Comparison of ENCODE assay signal across 21 cellular contexts in genomic region chr12:76520348-76520747, GRCh38. TPM values are rescaled to one million over a fixed set of nuclear protein-coding genes. Genes with fewer than 3 reads are reported as not detected.
DNase-seq lines count a peak whose midpoint lies in the region; ATAC-seq, FAIRE-seq and TF ChIP-seq lines count a peak whose summit lies in the region.
"Had no signal": no experiment of that assay in that cellular context is flagged by ENCODE, and none has a peak within 500 bp of the region (broad histone marks: within the 10 kb centered on the region; RNA-seq: fewer than 3 reads in every experiment).

No MANE protein-coding gene starts in this region.

- H4K20me1 ChIP-seq in astrocyte (ENCODE audit: insufficient read depth, low read length) = peaks cover 27% of the 10 kb centered on the region

- no peak overlapping the region for H3K9ac ChIP-seq in astrocyte (ENCODE audit: low read length)

- DNase-seq in activated naive CD8-positive, alpha-beta T cell treated with anti-CD3 and anti-CD28 coated beads, Interleukin-2, amount 50 U/mL, for 24 hours = no peak
- no peak for DNase-seq in activated naive CD8-positive, alpha-beta T cell treated with anti-CD3 and anti-CD28 coated beads for 36 hours
- DNase-seq in astrocyte (ENCODE audit: low read depth) (no peak), immature natural killer cell (no peak)
- DNase-seq in stimulated activated effector memory CD8-positive, alpha-beta T cell treated with anti-CD3 and anti-CD28 coated beads, Interleukin-12 subunit alpha, Interleukin-12 subunit beta, amount 100 ng/mL, for 72 hours (ENCODE audit: low spot score in 2 of 2) = no peak
- no peak for DNase-seq in stimulated activated CD4-positive, alpha-beta T cell treated with anti-CD3 and anti-CD28 coated beads, Interleukin-15, amount 100 ng/mL, for 24 hours
- DNase-seq: AML-193, DMS53, H9, NCI-H1436, NCI-H2029 treated with DMSO at 0.1 percent for 48 hours, NCI-H2171 treated with DMSO at 0.1 percent for 48 hours, NCI-H446 treated with DMSO at 0.1 percent for 48 hours, NCI-H774, PC-3 had no signal

- H3K36me3 ChIP-seq in astrocyte (ENCODE audit: insufficient read depth, low read length) = no peaks in the 10 kb centered on the region

- H3K4me2 ChIP-seq in astrocyte (ENCODE audit: low read length) = peak overlapping the region; percentile 57

- peaks cover 83% of the 10 kb centered on the region for H3K79me2 ChIP-seq in astrocyte (ENCODE audit: insufficient read depth, low read length)

- H3K27ac ChIP-seq in astrocyte (ENCODE audit: low read depth, low read length) = no peak overlapping the region
- H3K27ac ChIP-seq: RWPE1 had no signal

- peaks cover 44% of the 10 kb centered on the region for H3K4me1 Mint-ChIP-seq in activated naive CD8-positive, alpha-beta T cell treated with anti-CD3 and anti-CD28 coated beads, Interleukin-2, amount 50 U/mL, for 24 hours
- peaks cover 36% of the 10 kb centered on the region for H3K4me1 Mint-ChIP-seq in activated naive CD8-positive, alpha-beta T cell treated with anti-CD3 and anti-CD28 coated beads for 36 hours
- H3K4me1 Mint-ChIP-seq in astrocyte (ENCODE audit: low read depth, unreplicated experiment) (peaks cover 12% of the 10 kb centered on the region), immature natural killer cell (peaks cover 59 to 89% of the 10 kb centered on the region in 2 donors)
- H3K4me1 Mint-ChIP-seq in stimulated activated effector memory CD8-positive, alpha-beta T cell treated with anti-CD3 and anti-CD28 coated beads, Interleukin-12 subunit alpha, Interleukin-12 subunit beta, amount 100 ng/mL, for 72 hours = peaks cover 53% of the 10 kb centered on the region

- peaks cover 57% of the 10 kb centered on the region for H3K36me3 Mint-ChIP-seq in activated naive CD8-positive, alpha-beta T cell treated with anti-CD3 and anti-CD28 coated beads, Interleukin-2, amount 50 U/mL, for 24 hours (ENCODE audit: low read depth)
- peaks cover 63% of the 10 kb centered on the region for H3K36me3 Mint-ChIP-seq in activated naive CD8-positive, alpha-beta T cell treated with anti-CD3 and anti-CD28 coated beads for 36 hours
- peaks cover 33% of the 10 kb centered on the region for H3K36me3 Mint-ChIP-seq in astrocyte (ENCODE audit: low read depth, unreplicated experiment)
- peaks cover 3 to 15% (median 12%) of the 10 kb centered on the region in 3 donors for H3K36me3 Mint-ChIP-seq in immature natural killer cell
- H3K36me3 Mint-ChIP-seq in stimulated activated effector memory CD8-positive, alpha-beta T cell treated with anti-CD3 and anti-CD28 coated beads, Interleukin-12 subunit alpha, Interleukin-12 subunit beta, amount 100 ng/mL, for 72 hours = no peaks in the 10 kb centered on the region

- no peaks in the 10 kb centered on the region for H3K27me3 ChIP-seq in astrocyte (ENCODE audit: insufficient read depth, low read length)

- no peak overlapping the region for H2AFZ ChIP-seq in astrocyte (ENCODE audit: low read depth, low read length)

- peaks cover 24% of the 10 kb centered on the region for H3K9me3 Mint-ChIP-seq in activated naive CD8-positive, alpha-beta T cell treated with anti-CD3 and anti-CD28 coated beads, Interleukin-2, amount 50 U/mL, for 24 hours
- H3K9me3 Mint-ChIP-seq in activated naive CD8-positive, alpha-beta T cell treated with anti-CD3 and anti-CD28 coated beads for 36 hours = peaks cover 24% of the 10 kb centered on the region
- H3K9me3 Mint-ChIP-seq in astrocyte (ENCODE audit: unreplicated experiment) = peaks cover 11% of the 10 kb centered on the region
- peaks cover 0 to 3% (median 0%) of the 10 kb centered on the region in 6 donors for H3K9me3 Mint-ChIP-seq in immature natural killer cell
- H3K9me3 Mint-ChIP-seq in stimulated activated effector memory CD8-positive, alpha-beta T cell treated with anti-CD3 and anti-CD28 coated beads, Interleukin-12 subunit alpha, Interleukin-12 subunit beta, amount 100 ng/mL, for 72 hours = peaks cover 3% of the 10 kb centered on the region

- peak overlapping the region; percentile 24 for H3K27ac Mint-ChIP-seq in activated naive CD8-positive, alpha-beta T cell treated with anti-CD3 and anti-CD28 coated beads, Interleukin-2, amount 50 U/mL, for 24 hours
- no peak overlapping the region for H3K27ac Mint-ChIP-seq in activated naive CD8-positive, alpha-beta T cell treated with anti-CD3 and anti-CD28 coated beads for 36 hours
- no peak overlapping the region for H3K27ac Mint-ChIP-seq in astrocyte (ENCODE audit: unreplicated experiment)
- peak overlapping the region in 1 of 6 donors; percentile 22 for H3K27ac Mint-ChIP-seq in immature natural killer cell
- no peak overlapping the region for H3K27ac Mint-ChIP-seq in stimulated activated effector memory CD8-positive, alpha-beta T cell treated with anti-CD3 and anti-CD28 coated beads, Interleukin-12 subunit alpha, Interleukin-12 subunit beta, amount 100 ng/mL, for 72 hours
- H3K27ac Mint-ChIP-seq: H9 had no signal

- peak overlapping the region; percentile 24 for H3K4me3 Mint-ChIP-seq in activated naive CD8-positive, alpha-beta T cell treated with anti-CD3 and anti-CD28 coated beads, Interleukin-2, amount 50 U/mL, for 24 hours
- no peak overlapping the region for H3K4me3 Mint-ChIP-seq in activated naive CD8-positive, alpha-beta T cell treated with anti-CD3 and anti-CD28 coated beads for 36 hours
- no peak overlapping the region for H3K4me3 Mint-ChIP-seq in astrocyte (ENCODE audit: unreplicated experiment)
- peak overlapping the region in 3 of 5 donors; percentile 12 to 27 (median 16) for H3K4me3 Mint-ChIP-seq in immature natural killer cell
- no peak overlapping the region for H3K4me3 Mint-ChIP-seq in stimulated activated effector memory CD8-positive, alpha-beta T cell treated with anti-CD3 and anti-CD28 coated beads, Interleukin-12 subunit alpha, Interleukin-12 subunit beta, amount 100 ng/mL, for 72 hours
- H3K4me3 Mint-ChIP-seq: CD14-positive monocyte, H9, IgD-negative memory B cell had no signal

- no peaks in the 10 kb centered on the region for H3K9me3 ChIP-seq in astrocyte (ENCODE audit: insufficient read depth, low read depth, low read length)

- FAIRE-seq in astrocyte (lab: Jason Lieb, UNC) = no peak
- FAIRE-seq: HTR-8/SVneo had no signal

- no peak for ATAC-seq in activated naive CD8-positive, alpha-beta T cell treated with anti-CD3 and anti-CD28 coated beads, Interleukin-2, amount 50 U/mL, for 24 hours
- no peak for ATAC-seq in stimulated activated effector memory CD8-positive, alpha-beta T cell treated with anti-CD3 and anti-CD28 coated beads, Interleukin-12 subunit alpha, Interleukin-12 subunit beta, amount 100 ng/mL, for 72 hours
- ATAC-seq in esophagus mucosa = no peak
- no peak for ATAC-seq in HG02884 (IDR thresholded peaks at IDR 0.05; ENCODE audit: unreplicated experiment)
- ATAC-seq: PC-3 had no signal

- H3K4me1 ChIP-seq in astrocyte (ENCODE audit: insufficient read depth, low read length) = peaks cover 4% of the 10 kb centered on the region

- H3K27me3 Mint-ChIP-seq in activated naive CD8-positive, alpha-beta T cell treated with anti-CD3 and anti-CD28 coated beads, Interleukin-2, amount 50 U/mL, for 24 hours = no peaks in the 10 kb centered on the region
- no peaks in the 10 kb centered on the region for H3K27me3 Mint-ChIP-seq in activated naive CD8-positive, alpha-beta T cell treated with anti-CD3 and anti-CD28 coated beads for 36 hours
- H3K27me3 Mint-ChIP-seq in astrocyte (ENCODE audit: low read depth, unreplicated experiment) = no peaks in the 10 kb centered on the region
- H3K27me3 Mint-ChIP-seq in immature natural killer cell (ENCODE audit: low read depth in 3 of 3) = peaks cover 0 to 5% (median 2%) of the 10 kb centered on the region in 3 donors
- H3K27me3 Mint-ChIP-seq: IgD-negative memory B cell had no signal

- H3K4me3 ChIP-seq in astrocyte (ENCODE audit: insufficient read depth, low read depth, low read length) = no peak overlapping the region

- no peak for TF ChIP-seq CTCF in astrocyte (IDR thresholded peaks at IDR 0.05; ENCODE audit: insufficient read depth, low read depth, low read length)

RNA-seq across cellular contexts. Expression of gene OSBPL8, which starts 39.2 kb away (rescaled TPM):
- 10 to 100 TPM; 84.4 to 85.7 TPM for total RNA-seq in activated naive CD8-positive, alpha-beta T cell treated with anti-CD3 and anti-CD28 coated beads for 36 hours
- 111 and 119 TPM in 2 replicates for total RNA-seq in astrocyte
- 100 to 1,000 TPM; 109 to 161 (median 140) TPM for polyA plus RNA-seq in immature natural killer cell
- total RNA-seq in esophagus mucosa = 62.6 TPM

Comparison
In these comparisons a context has a peak if more than half of its experiments do, and no peak if none do; other contexts are left out.
1. H3K4me3 Mint-ChIP-seq: peak in activated naive CD8-positive, alpha-beta T cell treated with anti-CD3 and anti-CD28 coated beads, Interleukin-2, amount 50 U/mL, for 24 hours (single experiment) and immature natural killer cell (3 of 5); none in activated naive CD8-positive, alpha-beta T cell treated with anti-CD3 and anti-CD28 coated beads for 36 hours (single experiment), astrocyte (single experiment) and stimulated activated effector memory CD8-positive, alpha-beta T cell treated with anti-CD3 and anti-CD28 coated beads, Interleukin-12 subunit alpha, Interleukin-12 subunit beta, amount 100 ng/mL, for 72 hours (single experiment).